Comparison of ENCODE assay signal across 8 cellular contexts in the genomic region with DNA sequence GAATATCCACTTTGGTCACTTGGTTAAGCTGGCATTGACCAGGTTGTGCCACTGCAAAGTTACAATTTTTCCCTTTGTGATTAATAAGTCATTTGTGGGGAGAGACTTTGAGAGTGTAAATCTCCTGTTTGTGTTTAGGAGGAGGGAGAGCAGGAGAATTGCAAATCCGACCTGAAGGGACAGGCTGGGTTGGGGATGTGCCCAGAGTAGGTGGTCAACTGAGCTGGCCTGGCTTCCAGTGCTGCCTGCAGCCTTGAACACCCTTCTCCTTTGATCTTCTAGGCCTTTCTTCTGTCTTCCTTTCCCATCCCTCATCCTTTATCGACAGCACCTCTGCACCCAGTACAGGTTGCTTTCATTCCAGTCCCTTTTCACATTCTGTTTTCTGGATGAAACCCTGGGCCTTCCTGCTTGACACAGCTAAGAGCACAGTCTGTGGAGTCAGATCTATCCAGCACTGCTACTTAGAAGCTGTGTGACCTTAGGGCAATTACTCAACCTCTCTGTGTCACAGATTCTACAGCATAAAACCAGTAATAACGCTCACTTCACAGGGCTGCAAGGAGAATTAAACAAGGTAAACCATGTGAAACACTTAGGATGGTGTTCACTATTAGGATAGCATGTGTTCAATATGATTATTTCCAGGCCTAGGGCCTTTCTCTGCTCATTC. TPM values are rescaled to one million over a fixed set of nuclear protein-coding genes. Genes with fewer than 3 reads are reported as not detected.
DNase-seq lines count a peak whose midpoint lies in the region; ATAC-seq and TF ChIP-seq lines count a peak whose summit lies in the region.

No MANE protein-coding gene starts in this region.

- H3F3A ChIP-seq in GM23338 (replicated peaks; ENCODE audit: low read depth): no peaks in the 10 kb centered on the region

- no peak for ATAC-seq in GM23338
- ATAC-seq in GM21528 (IDR thresholded peaks at IDR 0.05; ENCODE audit: low FRiP score, unreplicated experiment): no peak

- H3K27me3 Mint-ChIP-seq in GM23338 (ENCODE audit: insufficient read depth, low read depth, poor library complexity): peaks cover 15% of the 10 kb centered on the region
- H3K27me3 Mint-ChIP-seq in activated T-helper 1 cell treated with anti-CD3 and anti-CD28 coated beads, Interleukin-12 subunit alpha, Interleukin-12 subunit beta, Interleukin-2, Interleukin-4 antibody, amounts not matched to agents 30 ng/mL and 10 ng/mL and 1 ng/mL, durations not matched to agents 14 hours and 24 hours and 36 hours (ENCODE audit: insufficient read depth): peaks cover 9% of the 10 kb centered on the region

- H3K9ac ChIP-seq in mesendoderm (ENCODE audit: low read length): peak overlapping the region; percentile 82

- peak overlapping the region; percentile 89 for H3K23ac ChIP-seq in mesendoderm (ENCODE audit: low read length)

- peaks cover 30% of the 10 kb centered on the region for H3K79me2 ChIP-seq in ACC112 (ENCODE audit: control insufficient read depth, insufficient read depth, low read length, unreplicated experiment)
- H3K79me2 ChIP-seq in GM23338 (replicated peaks; ENCODE audit: insufficient read depth): peaks cover 35% of the 10 kb centered on the region
- peaks cover 19% of the 10 kb centered on the region for H3K79me2 ChIP-seq in mesendoderm (ENCODE audit: control insufficient read depth, insufficient read depth, low read length)

- H3K4me1 ChIP-seq in ACC112 (ENCODE audit: control insufficient read depth, insufficient read depth, low read length, unreplicated experiment) (peaks cover 17% of the 10 kb centered on the region), GM23338 (ENCODE audit: insufficient read depth) (peaks cover 19% of the 10 kb centered on the region), mesendoderm (ENCODE audit: control insufficient read depth, low read depth, low read length) (peaks cover 3% of the 10 kb centered on the region), sigmoid colon (peaks cover 0 to 31% (median 18%) of the 10 kb centered on the region in 4 donors)

- peaks cover 20% of the 10 kb centered on the region for H3K4me1 Mint-ChIP-seq in GM23338
- peaks cover 29% of the 10 kb centered on the region for H3K4me1 Mint-ChIP-seq in activated T-helper 1 cell treated with anti-CD3 and anti-CD28 coated beads, Interleukin-12 subunit alpha, Interleukin-12 subunit beta, Interleukin-2, Interleukin-4 antibody, amounts not matched to agents 30 ng/mL and 10 ng/mL and 1 ng/mL, durations not matched to agents 14 hours and 24 hours and 36 hours (ENCODE audit: low read depth)

- TF ChIP-seq CTCF in GM23338 (conservative IDR thresholded peaks at IDR 0.05; ENCODE audit: low read depth in 2 of 2) (no peak), sigmoid colon (IDR thresholded peaks at IDR 0.05) (no peak)

- H3K18ac ChIP-seq in mesendoderm (ENCODE audit: low read length): no peak overlapping the region

- no peak for TF ChIP-seq POLR2A in sigmoid colon (IDR thresholded peaks at IDR 0.05)

- peak overlapping the region; percentile 81 for H3K4me3 Mint-ChIP-seq in GM23338
- H3K4me3 Mint-ChIP-seq in activated T-helper 1 cell treated with anti-CD3 and anti-CD28 coated beads, Interleukin-12 subunit alpha, Interleukin-12 subunit beta, Interleukin-2, Interleukin-4 antibody, amounts not matched to agents 30 ng/mL and 10 ng/mL and 1 ng/mL, durations not matched to agents 14 hours and 24 hours and 36 hours: peak overlapping the region; percentile 78

- no peaks in the 10 kb centered on the region for H3K9me3 ChIP-seq in sigmoid colon

- DNase-seq in GM23338 (ENCODE audit: low spot score) (peak; percentile 17), mesendoderm (peak; percentile 23), sigmoid colon (no peak), NCI-H510A treated with DMSO at 0.1 percent for 48 hours (lab: John Stamatoyannopoulos, UW) (no peak), NCI-H2081 treated with DMSO at 0.1 percent for 48 hours (lab: John Stamatoyannopoulos, UW) (no peak)
- no peak for DNase-seq in activated T-helper 1 cell treated with anti-CD3 and anti-CD28 coated beads, Interleukin-12 subunit alpha, Interleukin-12 subunit beta, Interleukin-2, Interleukin-4 antibody, amounts not matched to agents 30 ng/mL and 10 ng/mL and 1 ng/mL, durations not matched to agents 14 hours and 24 hours and 36 hours (ENCODE audit: low spot score)

- H3K4me2 ChIP-seq in GM23338 (peak overlapping the region; percentile 90), mesendoderm (ENCODE audit: low read length) (no peak overlapping the region)

- no CpG with 5 or more reads among the region's 3 CpGs for WGBS in mesendoderm (ENCODE audit: extremely low coverage, insufficient coverage, low lambda C conversion rate)
- WGBS in sigmoid colon, 2 donors: 90 to 92% methylated on average over 3 of the region's 3 CpGs

- no peaks in the 10 kb centered on the region for H3K9me2 ChIP-seq in GM23338 (ENCODE audit: insufficient read depth)

- no peak overlapping the region for H2BK15ac ChIP-seq in mesendoderm (replicated peaks; ENCODE audit: low read depth)

- H3K27ac ChIP-seq in ACC112 (ENCODE audit: low read depth, low read length) (no peak overlapping the region), GM23338 (ENCODE audit: low read depth) (no peak overlapping the region), mesendoderm (ENCODE audit: low read depth, low read length) (no peak overlapping the region), sigmoid colon (no peak overlapping the region)

- peaks cover 12% of the 10 kb centered on the region for H4K20me1 ChIP-seq in GM23338 (replicated peaks; ENCODE audit: insufficient read depth)

- intact Hi-C loops in activated T-helper 1 cell treated with anti-CD3 and anti-CD28 coated beads, Interleukin-12 subunit alpha, Interleukin-12 subunit beta, Interleukin-2, Interleukin-4 antibody, amounts not matched to agents 30 ng/mL and 10 ng/mL and 1 ng/mL, durations not matched to agents 14 hours and 24 hours and 36 hours (cut with micrococcal nuclease): loop anchor here (1.0 to 10.0 kb wide), 8 partner anchors 37 to 536 kb away; a partner anchor contains a TSS
- intact Hi-C loops in sigmoid colon (cut with DNase I): loop anchor here (1.0 to 5.0 kb wide), 4 partner anchors 72 to 193 kb away; a partner anchor contains a TSS

- TF ChIP-seq EP300 in sigmoid colon (IDR thresholded peaks at IDR 0.05): no peak

- no peaks in the 10 kb centered on the region for H3K36me3 ChIP-seq in ACC112 (ENCODE audit: insufficient read depth, low read length)
- H3K36me3 ChIP-seq in GM23338 (ENCODE audit: insufficient read depth): peaks cover 10% of the 10 kb centered on the region
- H3K36me3 ChIP-seq in mesendoderm (ENCODE audit: control insufficient read depth, insufficient read depth, low read length): peaks cover 6% of the 10 kb centered on the region
- H3K36me3 ChIP-seq in sigmoid colon: peaks cover 0 to 15% (median 1%) of the 10 kb centered on the region in 4 donors

- no peak overlapping the region for H3K4ac ChIP-seq in mesendoderm (ENCODE audit: low read depth, low read length)

- H2AK5ac ChIP-seq in mesendoderm (ENCODE audit: low read length): no peak overlapping the region

- no peak overlapping the region for H3K27ac Mint-ChIP-seq in GM23338
- peak overlapping the region; percentile 27 for H3K27ac Mint-ChIP-seq in activated T-helper 1 cell treated with anti-CD3 and anti-CD28 coated beads, Interleukin-12 subunit alpha, Interleukin-12 subunit beta, Interleukin-2, Interleukin-4 antibody, amounts not matched to agents 30 ng/mL and 10 ng/mL and 1 ng/mL, durations not matched to agents 14 hours and 24 hours and 36 hours

- no peak overlapping the region for H4K8ac ChIP-seq in mesendoderm (ENCODE audit: low read depth, low read length)

- no peak overlapping the region for H2BK5ac ChIP-seq in mesendoderm (ENCODE audit: low read length)

- no peak overlapping the region for H4K5ac ChIP-seq in mesendoderm (ENCODE audit: low read length)

- H3K79me1 ChIP-seq in mesendoderm (ENCODE audit: low read length): peaks cover 9% of the 10 kb centered on the region

- H3K4me3 ChIP-seq in ACC112 (ENCODE audit: low read depth, low read length) (peak overlapping the region; percentile 75), GM23338 (peak overlapping the region; percentile 79), mesendoderm (ENCODE audit: low read length) (no peak overlapping the region), sigmoid colon (no peak overlapping the region)

- peaks cover 35% of the 10 kb centered on the region for H3K27me3 ChIP-seq in ACC112 (ENCODE audit: insufficient read depth, low read length)
- H3K27me3 ChIP-seq in GM23338 (ENCODE audit: insufficient read depth): no peaks in the 10 kb centered on the region
- no peaks in the 10 kb centered on the region for H3K27me3 ChIP-seq in mesendoderm (ENCODE audit: insufficient read depth, low read length, poor library complexity)
- no peaks in the 10 kb centered on the region for H3K27me3 ChIP-seq in sigmoid colon

- H3K56ac ChIP-seq in mesendoderm (ENCODE audit: low read length): peak overlapping the region; percentile 96

- H3K9me3 Mint-ChIP-seq in GM23338: no peaks in the 10 kb centered on the region
- H3K9me3 Mint-ChIP-seq in activated T-helper 1 cell treated with anti-CD3 and anti-CD28 coated beads, Interleukin-12 subunit alpha, Interleukin-12 subunit beta, Interleukin-2, Interleukin-4 antibody, amounts not matched to agents 30 ng/mL and 10 ng/mL and 1 ng/mL, durations not matched to agents 14 hours and 24 hours and 36 hours: no peaks in the 10 kb centered on the region

- H2AFZ ChIP-seq in ACC112 (ENCODE audit: low read length, unreplicated experiment) (peak overlapping the region; percentile 36), GM23338 (peak overlapping the region; percentile 89)

- peaks cover 29% of the 10 kb centered on the region for H3K36me3 Mint-ChIP-seq in GM23338 (ENCODE audit: low read depth)
- H3K36me3 Mint-ChIP-seq in activated T-helper 1 cell treated with anti-CD3 and anti-CD28 coated beads, Interleukin-12 subunit alpha, Interleukin-12 subunit beta, Interleukin-2, Interleukin-4 antibody, amounts not matched to agents 30 ng/mL and 10 ng/mL and 1 ng/mL, durations not matched to agents 14 hours and 24 hours and 36 hours (ENCODE audit: low read depth): peaks cover 24% of the 10 kb centered on the region

- H2BK120ac ChIP-seq in mesendoderm (ENCODE audit: low read depth, low read length): no peak overlapping the region

TF ChIP-seq in GM23338, 12 proteins besides CTCF, POLR2A, EP300 and RAD21 (continues in another document):
- TF ChIP-seq EZH2 (IDR thresholded peaks at IDR 0.05; ENCODE audit: low read depth, unreplicated experiment): no peak

RNA-seq across cellular contexts. Expression of a gene that starts 1.0 kb away (rescaled TPM):
- total RNA-seq in GM23338 (2014; rRNA removed; shearing (Covaris generic)): 102 and 112 TPM in 2 replicates
- polyA plus RNA-seq in GM23338 (2016; fragmentation: Nextera tagmentation; extraction: Ambion mirVana): 40.5 and 44.7 TPM in 2 replicates
- 93.1 and 99.6 TPM in 2 replicates for total RNA-seq in activated T-helper 1 cell treated with anti-CD3 and anti-CD28 coated beads, Interleukin-12 subunit alpha, Interleukin-12 subunit beta, Interleukin-2, Interleukin-4 antibody, amounts not matched to agents 30 ng/mL and 10 ng/mL and 1 ng/mL, durations not matched to agents 14 hours and 24 hours and 36 hours
- 63.2 TPM for polyA plus RNA-seq in mesendoderm (2013, experiment 1 of 2)
- 63.0 TPM for polyA plus RNA-seq in mesendoderm (2013, experiment 2 of 2)
- total RNA-seq in sigmoid colon: 10 to 100 TPM; 29.5 to 79.8 (median 33.0) TPM
- polyA plus RNA-seq in sigmoid colon: 10 to 100 TPM; 14.1 to 26.2 (median 21.0) TPM

Comparison
In these comparisons a context has a peak if more than half of its experiments do, and no peak if none do; other contexts are left out.
1. H3K4me3 ChIP-seq: peak in ACC112 (single experiment) and GM23338 (single experiment); none in mesendoderm (single experiment) and sigmoid colon (0 of 4).
2. DNase-seq: peak in GM23338 (single experiment) and mesendoderm (single experiment); none in activated T-helper 1 cell treated with anti-CD3 and anti-CD28 coated beads, Interleukin-12 subunit alpha, Interleukin-12 subunit beta, Interleukin-2, Interleukin-4 antibody, amounts not matched to agents 30 ng/mL and 10 ng/mL and 1 ng/mL, durations not matched to agents 14 hours and 24 hours and 36 hours (single experiment), sigmoid colon (single experiment), NCI-H510A treated with DMSO at 0.1 percent for 48 hours (single experiment) and NCI-H2081 treated with DMSO at 0.1 percent for 48 hours (single experiment).